8 cellular contexts compared by ENCODE assay signal in the genomic region with DNA sequence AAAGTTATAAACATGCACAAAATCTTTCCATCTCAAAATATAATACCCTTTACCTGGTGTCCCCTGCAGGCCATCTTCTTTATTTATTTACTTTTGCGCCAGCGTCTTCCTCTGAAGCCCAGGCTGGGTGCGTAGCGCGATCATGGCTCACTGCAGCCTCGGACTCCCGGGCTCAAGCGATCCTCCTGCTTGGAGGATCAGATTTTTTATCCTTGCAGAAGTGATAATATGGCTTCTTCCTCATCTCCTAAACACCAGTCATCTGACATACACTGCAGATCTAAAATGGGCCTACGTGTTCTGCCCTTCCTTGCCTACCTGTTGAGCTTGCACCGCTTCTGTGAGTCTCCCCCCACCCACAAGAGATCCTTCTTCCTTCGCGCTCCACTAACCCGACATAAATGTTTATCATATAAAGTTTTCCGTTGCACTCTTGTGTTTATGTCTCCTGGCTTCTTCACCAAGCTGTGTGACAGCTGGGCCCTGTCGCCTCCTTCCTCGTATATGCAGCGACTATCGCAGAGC. TPM values are rescaled to one million over a fixed set of nuclear protein-coding genes. Genes with fewer than 3 reads are reported as not detected.
DNase-seq lines count a peak whose midpoint lies in the region; ATAC-seq and TF ChIP-seq lines count a peak whose summit lies in the region.

No MANE protein-coding gene starts in this region.

- no peak overlapping the region for H2BK5ac ChIP-seq in trophoblast cell (ENCODE audit: low read depth, low read length, poor library complexity)

- TF ChIP-seq EP300 in esophagus muscularis mucosa (IDR thresholded peaks at IDR 0.05), result no peak

- H3K23ac ChIP-seq in trophoblast cell (ENCODE audit: low read length), result no peak overlapping the region

- H3K18ac ChIP-seq in trophoblast cell (ENCODE audit: low read length), result no peak overlapping the region

- H3K79me2 ChIP-seq in trophoblast cell (ENCODE audit: control insufficient read depth, insufficient read depth, low read length, poor library complexity), result peaks cover 11% of the 10 kb centered on the region

- no peak overlapping the region for H2BK120ac ChIP-seq in trophoblast cell (ENCODE audit: insufficient read depth, low read length, poor library complexity)

- H3K27me3 Mint-ChIP-seq in CD4-positive, alpha-beta T cell, result no peaks in the 10 kb centered on the region
- H3K27me3 Mint-ChIP-seq in Calu3 (ENCODE audit: unreplicated experiment), result no peaks in the 10 kb centered on the region

- BruUV-seq in Calu3 (replicated peaks; lab: Mats Ljungman, UMichigan), result no TSS peak

- H3K27ac ChIP-seq in CD4-positive, alpha-beta T cell (ENCODE audit: low read depth, low read length), result peak overlapping the region; percentile 97
- H3K27ac ChIP-seq in esophagus muscularis mucosa (replicated peaks in 1 of 4) (peak overlapping the region; percentile 86 to 92 (median 89)), trophoblast cell (ENCODE audit: low read depth, low read length) (peak overlapping the region; percentile 23)

- peak in 1 of 10 experiments; percentile 15 for DNase-seq in CD4-positive, alpha-beta T cell
- DNase-seq in NCI-H2107 (lab: John Stamatoyannopoulos, UW), result peak; percentile 31
- no peak for DNase-seq in esophagus muscularis mucosa (ENCODE audit: extremely low spot score)
- DNase-seq in trophoblast cell, result peak in 1 of 2 donors; percentile 15
- DNase-seq in Calu3, result no peak
- no peak for DNase-seq in islet precursor cell
- DNase-seq in iPS-NIHi11 (ENCODE audit: low spot score), result no peak

- no peak overlapping the region for H3K4ac ChIP-seq in trophoblast cell (ENCODE audit: low read depth, low read length)

- H3K4me3 Mint-ChIP-seq in CD4-positive, alpha-beta T cell, result no peak overlapping the region
- no peak overlapping the region for H3K4me3 Mint-ChIP-seq in Calu3 (ENCODE audit: low read depth, unreplicated experiment)

- CTCF ChIA-PET in CD4-positive, alpha-beta T cell (lab: Charles Lee), result interaction anchor here (0.6 to 2.4 kb wide), 26 partner anchors 10 to 349 kb away, joined by 3 to 20 read pairs (median 5); partner anchors contain the start of genes LBR, PYCR2, SDE2 and TMEM63A
- CTCF ChIA-PET in Calu3 (lab: Charles Lee), result interaction anchor here (0.7 to 2.0 kb wide), 18 partner anchors 9 to 302 kb away, joined by 3 to 12 read pairs (median 3); partner anchors contain the start of gene EPHX1

- H3K4me2 ChIP-seq in trophoblast cell (ENCODE audit: low read length), result peak overlapping the region; percentile 85

- peak overlapping the region; percentile 74 for H4K8ac ChIP-seq in trophoblast cell (ENCODE audit: low read depth, low read length)

- H3K14ac ChIP-seq in trophoblast cell (ENCODE audit: low read length), result peak overlapping the region; percentile 18

- no peak overlapping the region for H2BK12ac ChIP-seq in trophoblast cell (ENCODE audit: low read length)

- POLR2A ChIA-PET in CD4-positive, alpha-beta T cell (lab: Charles Lee), result interaction anchor here (0.5 to 4.4 kb wide), 68 partner anchors 8 to 1931 kb away, joined by 3 to 98 read pairs (median 5); partner anchors contain the start of genes COQ8A, ENAH, EPHX1 and H3-3A

- no peaks in the 10 kb centered on the region for H3K27me3 ChIP-seq in CD4-positive, alpha-beta T cell (ENCODE audit: control insufficient read depth, insufficient read depth, low read length)
- no peaks in the 10 kb centered on the region for H3K27me3 ChIP-seq in esophagus muscularis mucosa
- no peaks in the 10 kb centered on the region for H3K27me3 ChIP-seq in trophoblast cell (ENCODE audit: insufficient read depth, low read length)

- peak; percentile 19 for ATAC-seq in CD4-positive, alpha-beta T cell (ENCODE audit: poor library complexity)
- ATAC-seq in GM21515 (IDR thresholded peaks at IDR 0.05; ENCODE audit: unreplicated experiment), result peak; percentile 8

- H3K4me3 ChIP-seq in esophagus muscularis mucosa, result peak overlapping the region; percentile 60 to 71 (median 66)
- peak overlapping the region; percentile 61 for H3K4me3 ChIP-seq in trophoblast cell (ENCODE audit: low read depth, low read length)

- peak overlapping the region; percentile 52 for H3K9ac ChIP-seq in trophoblast cell (ENCODE audit: low read length)

- no peak overlapping the region for H2AK5ac ChIP-seq in trophoblast cell (ENCODE audit: low read length)

- H3K79me1 ChIP-seq in trophoblast cell (ENCODE audit: low read length), result peaks cover 12% of the 10 kb centered on the region

- 12% methylated on average over 18 of the region's 18 CpGs for WGBS in esophagus muscularis mucosa
- WGBS in trophoblast cell (ENCODE audit: extremely low coverage, insufficient coverage, insufficient read length), result no CpG with 5 or more reads among the region's 18 CpGs

- H3K27ac Mint-ChIP-seq in CD4-positive, alpha-beta T cell, result no peak overlapping the region
- no peak overlapping the region for H3K27ac Mint-ChIP-seq in Calu3 (ENCODE audit: unreplicated experiment)

- H2AFZ ChIP-seq in trophoblast cell (ENCODE audit: insufficient read depth, low read length, poor library complexity), result peak overlapping the region; percentile 32

- TF ChIP-seq CTCF in CD4-positive, alpha-beta T cell (IDR thresholded peaks at IDR 0.05), result no peak
- no peak for TF ChIP-seq CTCF in esophagus muscularis mucosa (IDR thresholded peaks at IDR 0.05)
- TF ChIP-seq CTCF in Calu3 (IDR thresholded peaks at IDR 0.05; ENCODE audit: unreplicated experiment), result no peak

- H3K4me1 Mint-ChIP-seq in CD4-positive, alpha-beta T cell (ENCODE audit: low read depth), result peaks cover 9% of the 10 kb centered on the region
- peaks cover 41% of the 10 kb centered on the region for H3K4me1 Mint-ChIP-seq in Calu3 (ENCODE audit: low read depth, unreplicated experiment)

- H4K91ac ChIP-seq in trophoblast cell (ENCODE audit: low read depth, low read length), result peak overlapping the region; percentile 0

- H3K36me3 Mint-ChIP-seq in CD4-positive, alpha-beta T cell (ENCODE audit: low read depth), result peaks cover 14% of the 10 kb centered on the region
- peaks cover 11% of the 10 kb centered on the region for H3K36me3 Mint-ChIP-seq in Calu3 (ENCODE audit: insufficient read depth, unreplicated experiment)

- H3K4me1 ChIP-seq in esophagus muscularis mucosa, result peaks cover 40 to 63% (median 58%) of the 10 kb centered on the region in 4 donors
- peaks cover 4 to 17% of the 10 kb centered on the region in 2 experiments for H3K4me1 ChIP-seq in trophoblast cell (ENCODE audit: control insufficient read depth in 1 of 2, insufficient read depth in 2 of 2, low read length in 2 of 2)

- intact Hi-C loops in CD4-positive, alpha-beta T cell (cut with DNase I, micrococcal nuclease), result loop anchor here (1.0 to 10.0 kb wide), 12 partner anchors 90 to 350 kb away; partner anchors contain the start of genes H3-3A (in 1 of the 2), LBR (in 1 of the 2), PYCR2 (in 1 of the 2) and SDE2 (in 1 of the 2)
- intact Hi-C loops in esophagus muscularis mucosa (cut with DNase I) (loop anchor here (5.0 kb wide), 1 partner anchor 205 kb away; no protein-coding TSS in a partner anchor), Calu3 (cut with micrococcal nuclease; ENCODE audit: unreplicated experiment) (loop anchor here (10.0 kb wide), 1 partner anchor 198 kb away; no protein-coding TSS in a partner anchor)

- H3K36me3 ChIP-seq in esophagus muscularis mucosa (no peaks in the 10 kb centered on the region), trophoblast cell (ENCODE audit: control insufficient read depth in 1 of 2, insufficient read depth in 2 of 2, low read length in 2 of 2) (peaks cover 1 to 3% of the 10 kb centered on the region in 2 experiments)

- no peaks in the 10 kb centered on the region for H3K9me3 ChIP-seq in CD4-positive, alpha-beta T cell (ENCODE audit: control insufficient read depth, low read length)
- H3K9me3 ChIP-seq in esophagus muscularis mucosa, result no peaks in the 10 kb centered on the region
- H3K9me3 ChIP-seq in trophoblast cell (ENCODE audit: insufficient read depth, low read depth, low read length), result no peaks in the 10 kb centered on the region

- no peak overlapping the region for H4K12ac ChIP-seq in trophoblast cell (ENCODE audit: low read depth, low read length)

- no peak for TF ChIP-seq POLR2A in esophagus muscularis mucosa (IDR thresholded peaks at IDR 0.05; ENCODE audit: low read depth)

- H3K9me3 Mint-ChIP-seq in CD4-positive, alpha-beta T cell, result no peaks in the 10 kb centered on the region
- H3K9me3 Mint-ChIP-seq in Calu3 (ENCODE audit: low read depth, unreplicated experiment), result no peaks in the 10 kb centered on the region

RNA-seq across cellular contexts. Expression of gene SRP9, which starts 0.5 kb away (rescaled TPM):
- 10 to 100 TPM; 63.7 to 69.8 TPM for total RNA-seq in CD4-positive, alpha-beta T cell
- total RNA-seq in esophagus muscularis mucosa (100 to 1,000 TPM in 3 of 4 donors, 10 to 100 TPM in 1; 95.1 to 192 (median 164) TPM), Calu3 (2022) (264 and 312 TPM in 2 replicates)
- polyA plus RNA-seq in trophoblast cell (2013), result 268 and 277 TPM in 2 replicates

RNA-seq across cellular contexts. Expression of gene EPHX1, which starts 32.8 kb away (rescaled TPM):
- under 1 TPM; 0.34 to 0.47 TPM for total RNA-seq in CD4-positive, alpha-beta T cell
- total RNA-seq in esophagus muscularis mucosa (100 to 1,000 TPM in 1 of 4 donors, 10 to 100 TPM in 3; 59.0 to 136 (median 85.6) TPM), Calu3 (2022) (32.5 and 46.6 TPM in 2 replicates)
- polyA plus RNA-seq in trophoblast cell (2013), result 44.6 and 45.9 TPM in 2 replicates

Comparison
In these comparisons a context has a peak if more than half of its experiments do, and no peak if none do; other contexts are left out.
1. H3K27ac ChIP-seq: peak in every context shown above with its lines; median percentile 97 in CD4-positive, alpha-beta T cell; 89 in esophagus muscularis mucosa; 23 in trophoblast cell.
2. RNA of gene EPHX1, which starts 32.8 kb away (total RNA-seq): 59.0 to 136 TPM in esophagus muscularis mucosa and 32.5 to 46.6 TPM in Calu3; 0.34 to 0.47 TPM in CD4-positive, alpha-beta T cell; every median in the first group is over 10 times any median in the second.